In the genomic region with DNA sequence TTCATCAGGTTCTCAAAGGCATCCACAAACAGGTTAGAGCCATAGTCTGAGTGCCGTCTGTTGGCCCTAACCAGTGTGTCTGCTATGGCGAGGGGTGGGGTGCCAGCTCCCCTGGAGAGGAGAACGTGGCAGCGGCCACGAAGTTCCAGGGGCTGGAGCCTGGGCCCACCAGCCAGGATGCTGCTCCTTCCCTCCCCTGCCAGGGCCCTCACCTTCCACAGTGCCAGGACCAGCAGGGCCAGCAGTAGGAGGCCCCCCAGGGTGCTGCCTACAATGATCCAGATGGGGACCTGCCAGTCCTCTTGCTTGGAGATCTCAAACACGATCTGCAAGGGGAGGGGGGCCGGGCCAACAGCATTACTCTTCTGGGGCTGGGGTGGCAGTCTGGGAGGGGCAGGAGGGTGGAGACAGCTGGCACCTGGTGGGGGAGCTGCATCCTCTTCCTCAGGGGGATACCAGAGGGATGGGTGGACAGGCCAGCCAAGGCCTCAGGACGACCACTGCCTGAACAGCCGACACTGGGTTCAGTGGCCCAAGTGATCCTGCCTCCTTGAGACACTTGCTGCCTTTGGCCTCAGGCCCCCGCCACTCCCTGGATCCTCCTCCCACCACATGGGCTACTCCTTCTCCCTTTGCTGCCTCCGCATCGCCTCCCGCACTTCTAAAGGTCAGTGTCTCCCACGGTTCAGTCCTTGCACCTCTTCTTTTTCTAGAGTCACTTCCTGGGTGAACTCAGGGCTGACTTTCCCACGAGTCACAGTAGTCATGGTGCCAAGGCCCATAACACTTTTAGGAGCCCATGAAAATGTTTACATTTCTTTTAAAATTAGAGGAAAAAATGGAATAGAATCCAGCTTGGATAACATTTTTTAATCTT, we compare ENCODE assay signal across 15 cellular contexts. TPM values are rescaled to one million over a fixed set of nuclear protein-coding genes. Genes with fewer than 3 reads are reported as not detected.
DNase-seq lines count a peak whose midpoint lies in the region; ATAC-seq lines count a peak whose summit lies in the region.
"Had no signal": no experiment of that assay in that cellular context is flagged by ENCODE, and none has a peak within 500 bp of the region (broad histone marks: within the 10 kb centered on the region; RNA-seq: fewer than 3 reads in every experiment).

No MANE protein-coding gene starts in this region.

- in situ Hi-C loops in ACHN (cut with HindIII; ENCODE audit: low pct_ligation_motif_present, low pct_unique_long_range_greater_than_20kb, low sequenced_read_pairs): no loop called here

- peaks cover 16% of the 10 kb centered on the region for H3K4me1 Mint-ChIP-seq in memory B cell

- DNase-seq in ACHN (peak; percentile 39), H7 (peak; percentile 27), memory B cell (ENCODE audit: low spot score in 2 of 2) (no peak), midbrain (lab: John Stamatoyannopoulos, UW) (no peak), substantia nigra (lab: John Stamatoyannopoulos, UW) (no peak), COLO668 (lab: John Stamatoyannopoulos, UW; ENCODE audit: unreplicated experiment) (no peak)
- DNase-seq in activated CD8-positive, alpha-beta memory T cell treated with anti-CD3 and anti-CD28 coated beads, Interleukin-2, amount 50 U/mL, for 48 hours: peak; percentile 33
- DNase-seq: activated B cell treated with CpG ODN at 0.5 μM for 24 hours; activated T-cell treated with anti-CD3 and anti-CD28 coated beads, Interleukin-2, amount 50 U/mL, for 4 hours; DMS79 treated with DMSO at 0.1 percent for 48 hours; foreskin melanocyte; MV-4-11 had no signal

- ATAC-seq in memory B cell (ENCODE audit: low read depth) (no peak), HG03571 (IDR thresholded peaks at IDR 0.05; ENCODE audit: unreplicated experiment) (no peak)
- ATAC-seq: activated T-cell treated with anti-CD3 and anti-CD28 coated beads, Interleukin-2, amount 50 U/mL, for 4 hours had no signal

- H3K9me3 Mint-ChIP-seq in memory B cell: no peaks in the 10 kb centered on the region
- H3K9me3 Mint-ChIP-seq: activated B cell treated with CpG ODN at 0.5 μM for 24 hours; activated T-cell treated with anti-CD3 and anti-CD28 coated beads, Interleukin-2, amount 50 U/mL, for 4 hours had no signal

- H3K4me3 ChIP-seq in H7 (ENCODE audit: insufficient read depth, low read depth, low read length): no peak overlapping the region
- H3K4me3 ChIP-seq: dorsolateral prefrontal cortex had no signal

- H3K27ac Mint-ChIP-seq in memory B cell: peak overlapping the region; percentile 8
- H3K27ac Mint-ChIP-seq: activated B cell treated with CpG ODN at 0.5 μM for 24 hours, B cell had no signal

- H3K36me3 ChIP-seq in H7 (replicated peaks; ENCODE audit: control insufficient read depth, insufficient read depth, low read length): no peaks in the 10 kb centered on the region; the same call in 1 of the 2 replicates

- no peak overlapping the region for H3K4me3 Mint-ChIP-seq in memory B cell
- H3K4me3 Mint-ChIP-seq: activated B cell treated with CpG ODN at 0.5 μM for 24 hours; activated T-cell treated with anti-CD3 and anti-CD28 coated beads, Interleukin-2, amount 50 U/mL, for 4 hours; B cell had no signal

- no peaks in the 10 kb centered on the region for H3K27me3 ChIP-seq in H7 (ENCODE audit: control insufficient read depth, insufficient read depth, low read length)
- H3K27me3 ChIP-seq: dorsolateral prefrontal cortex had no signal

- peaks cover 4% of the 10 kb centered on the region for H3K27me3 Mint-ChIP-seq in memory B cell

- no peaks in the 10 kb centered on the region for H3K36me3 Mint-ChIP-seq in memory B cell

- H3K27ac ChIP-seq in substantia nigra (ENCODE audit: low read depth, low read length, poor library complexity, severe bottlenecking): no peak overlapping the region
- H3K27ac ChIP-seq: dorsolateral prefrontal cortex had no signal

RNA-seq across cellular contexts. Expression of gene FEM1B, which starts 26.3 kb away (rescaled TPM):
- 78.4 and 91.7 TPM in 2 replicates for total RNA-seq in H7 (2014; rRNA removed; shearing (Covaris generic))

Comparison
In these comparisons a context has a peak if more than half of its experiments do, and no peak if none do; other contexts are left out.
1. DNase-seq: peak in ACHN (single experiment), H7 (single experiment) and activated CD8-positive, alpha-beta memory T cell treated with anti-CD3 and anti-CD28 coated beads, Interleukin-2, amount 50 U/mL, for 48 hours (single experiment); none in memory B cell (0 of 2), midbrain (single experiment), substantia nigra (0 of 49) and COLO668 (single experiment).